Comparison of ENCODE assay signal across 12 cellular contexts in genomic region chr4:147863111-147863747, GRCh38.
A peak's percentile ranks its signal among the peaks of the same experiment; 100 is the strongest.
DNase-seq lines count a peak whose midpoint lies in the region; ATAC-seq and TF ChIP-seq lines count a peak whose summit lies in the region.
"Had no signal": no experiment of that assay in that cellular context is flagged by ENCODE, and none has a peak within 500 bp of the region (broad histone marks: within the 10 kb centered on the region; RNA-seq: fewer than 3 reads in every experiment).

No MANE protein-coding gene starts in this region.

- H3K4me1 ChIP-seq in tibial nerve (peaks cover 4 to 86% (median 35%) of the 10 kb centered on the region in 4 donors), right lobe of liver (peaks cover 0 to 8% (median 2%) of the 10 kb centered on the region in 4 donors)

- intact Hi-C loops in right lobe of liver (cut with DNase I), result no loop called here

- H3K27ac ChIP-seq in tibial nerve, result peak overlapping the region; percentile 15 to 90 (median 68)
- H3K27ac ChIP-seq in right lobe of liver, result no peak overlapping the region

- peak; percentile 28 for TF ChIP-seq CTCF in cardiac fibroblast (IDR thresholded peaks at IDR 0.05; ENCODE audit: low read depth, low read length)
- TF ChIP-seq CTCF in tibial nerve (IDR thresholded peaks at IDR 0.05), result no peak
- TF ChIP-seq CTCF in right lobe of liver (IDR thresholded peaks at IDR 0.05), result no peak

- TF ChIP-seq EP300 in tibial nerve (IDR thresholded peaks at IDR 0.05), result no peak

- H3K4me1 Mint-ChIP-seq in activated naive CD8-positive, alpha-beta T cell treated with anti-CD3 and anti-CD28 coated beads, Interleukin-2, amount 50 U/mL, for 24 hours, result peaks cover 2% of the 10 kb centered on the region
- H3K4me1 Mint-ChIP-seq in activated naive CD8-positive, alpha-beta T cell treated with anti-CD3 and anti-CD28 coated beads for 36 hours, result peaks cover 3% of the 10 kb centered on the region

- no peak overlapping the region for H3K4me3 Mint-ChIP-seq in activated naive CD8-positive, alpha-beta T cell treated with anti-CD3 and anti-CD28 coated beads, Interleukin-2, amount 50 U/mL, for 24 hours
- no peak overlapping the region for H3K4me3 Mint-ChIP-seq in activated naive CD8-positive, alpha-beta T cell treated with anti-CD3 and anti-CD28 coated beads for 36 hours

- no peak overlapping the region for H3K27ac Mint-ChIP-seq in activated naive CD8-positive, alpha-beta T cell treated with anti-CD3 and anti-CD28 coated beads, Interleukin-2, amount 50 U/mL, for 24 hours
- no peak overlapping the region for H3K27ac Mint-ChIP-seq in activated naive CD8-positive, alpha-beta T cell treated with anti-CD3 and anti-CD28 coated beads for 36 hours

- H3K36me3 ChIP-seq in tibial nerve (peaks cover 0 to 32% (median 0%) of the 10 kb centered on the region in 3 donors), right lobe of liver (peaks cover 0 to under 1% (median 0%) of the 10 kb centered on the region in 4 donors)

- 15 to 27% methylated on average over 3 of the region's 3 CpGs for WGBS in tibial nerve, 2 donors
- WGBS in right lobe of liver (ENCODE audit: insufficient coverage, low coverage, low lambda C conversion rate, missing lambda C conversion rate), result 33% methylated on average over 3 of the region's 3 CpGs

- H3K27me3 ChIP-seq in tibial nerve (no peaks in the 10 kb centered on the region), right lobe of liver (no peaks in the 10 kb centered on the region)

- no peaks in the 10 kb centered on the region for H3K36me3 Mint-ChIP-seq in activated naive CD8-positive, alpha-beta T cell treated with anti-CD3 and anti-CD28 coated beads, Interleukin-2, amount 50 U/mL, for 24 hours (ENCODE audit: low read depth)
- H3K36me3 Mint-ChIP-seq in activated naive CD8-positive, alpha-beta T cell treated with anti-CD3 and anti-CD28 coated beads for 36 hours, result no peaks in the 10 kb centered on the region

- ATAC-seq in activated naive CD8-positive, alpha-beta T cell treated with anti-CD3 and anti-CD28 coated beads, Interleukin-2, amount 50 U/mL, for 24 hours, result peak; percentile 45
- ATAC-seq in HG02943 (IDR thresholded peaks at IDR 0.05; ENCODE audit: low read depth, unreplicated experiment) (peak; percentile 39), right lobe of liver (no peak)
- ATAC-seq: Panc1 had no signal

- TF ChIP-seq POLR2A in tibial nerve (IDR thresholded peaks at IDR 0.05), result no peak
- no peak for TF ChIP-seq POLR2A in right lobe of liver (IDR thresholded peaks at IDR 0.05)

- H3K4me3 ChIP-seq in cardiac fibroblast (replicated peaks in 1 of 2; ENCODE audit: low read depth in 2 of 2, low read length in 2 of 2) (no peak overlapping the region), tibial nerve (no peak overlapping the region), right lobe of liver (no peak overlapping the region)

- H3K9me3 Mint-ChIP-seq in activated naive CD8-positive, alpha-beta T cell treated with anti-CD3 and anti-CD28 coated beads, Interleukin-2, amount 50 U/mL, for 24 hours, result no peaks in the 10 kb centered on the region
- H3K9me3 Mint-ChIP-seq in activated naive CD8-positive, alpha-beta T cell treated with anti-CD3 and anti-CD28 coated beads for 36 hours, result no peaks in the 10 kb centered on the region

- H3K27me3 Mint-ChIP-seq in activated naive CD8-positive, alpha-beta T cell treated with anti-CD3 and anti-CD28 coated beads, Interleukin-2, amount 50 U/mL, for 24 hours, result no peaks in the 10 kb centered on the region
- H3K27me3 Mint-ChIP-seq in activated naive CD8-positive, alpha-beta T cell treated with anti-CD3 and anti-CD28 coated beads for 36 hours, result no peaks in the 10 kb centered on the region

- DNase-seq in activated naive CD8-positive, alpha-beta T cell treated with anti-CD3 and anti-CD28 coated beads, Interleukin-2, amount 50 U/mL, for 24 hours, result no peak
- no peak for DNase-seq in activated naive CD8-positive, alpha-beta T cell treated with anti-CD3 and anti-CD28 coated beads for 36 hours
- peak; percentile 49 to 55 for DNase-seq in cardiac fibroblast (ENCODE audit: low read depth in 2 of 2)
- no peak for DNase-seq in tibial nerve (ENCODE audit: low spot score in 2 of 2)
- no peak for DNase-seq in activated CD4-positive, CD25-positive, alpha-beta regulatory T cell treated with anti-CD3 and anti-CD28 coated beads, Interleukin-2, amount 50 U/mL, for 72 hours
- no peak for DNase-seq in right lobe of liver
- no peak for DNase-seq in effector CD4-positive, alpha-beta T cell
- DNase-seq: activated CD4-positive, alpha-beta T cell treated with anti-CD3 and anti-CD28 coated beads for 4 hours; NCI-H1105 treated with DMSO at 0.1 percent for 48 hours; stimulated activated CD4-positive, alpha-beta T cell treated with anti-CD3 and anti-CD28 coated beads, Interleukin-15, amount 100 ng/mL, for 24 hours had no signal

- H3K9me3 ChIP-seq in tibial nerve (no peaks in the 10 kb centered on the region), right lobe of liver (no peaks in the 10 kb centered on the region)

Comparison
In these comparisons a context has a peak if more than half of its experiments do, and no peak if none do; other contexts are left out.
1. ATAC-seq: peak in activated naive CD8-positive, alpha-beta T cell treated with anti-CD3 and anti-CD28 coated beads, Interleukin-2, amount 50 U/mL, for 24 hours (single experiment) and HG02943 (single experiment); none in right lobe of liver (0 of 4).
2. DNase-seq: peak in cardiac fibroblast (2 of 2); none in activated naive CD8-positive, alpha-beta T cell treated with anti-CD3 and anti-CD28 coated beads, Interleukin-2, amount 50 U/mL, for 24 hours (single experiment), activated naive CD8-positive, alpha-beta T cell treated with anti-CD3 and anti-CD28 coated beads for 36 hours (single experiment), tibial nerve (0 of 2), activated CD4-positive, CD25-positive, alpha-beta regulatory T cell treated with anti-CD3 and anti-CD28 coated beads, Interleukin-2, amount 50 U/mL, for 72 hours (single experiment), right lobe of liver (0 of 3) and effector CD4-positive, alpha-beta T cell (single experiment).
3. H3K27ac ChIP-seq: peak in tibial nerve (4 of 4); none in right lobe of liver (0 of 3).